ENCODE assay signal across 18 cellular contexts in the genomic region with DNA sequence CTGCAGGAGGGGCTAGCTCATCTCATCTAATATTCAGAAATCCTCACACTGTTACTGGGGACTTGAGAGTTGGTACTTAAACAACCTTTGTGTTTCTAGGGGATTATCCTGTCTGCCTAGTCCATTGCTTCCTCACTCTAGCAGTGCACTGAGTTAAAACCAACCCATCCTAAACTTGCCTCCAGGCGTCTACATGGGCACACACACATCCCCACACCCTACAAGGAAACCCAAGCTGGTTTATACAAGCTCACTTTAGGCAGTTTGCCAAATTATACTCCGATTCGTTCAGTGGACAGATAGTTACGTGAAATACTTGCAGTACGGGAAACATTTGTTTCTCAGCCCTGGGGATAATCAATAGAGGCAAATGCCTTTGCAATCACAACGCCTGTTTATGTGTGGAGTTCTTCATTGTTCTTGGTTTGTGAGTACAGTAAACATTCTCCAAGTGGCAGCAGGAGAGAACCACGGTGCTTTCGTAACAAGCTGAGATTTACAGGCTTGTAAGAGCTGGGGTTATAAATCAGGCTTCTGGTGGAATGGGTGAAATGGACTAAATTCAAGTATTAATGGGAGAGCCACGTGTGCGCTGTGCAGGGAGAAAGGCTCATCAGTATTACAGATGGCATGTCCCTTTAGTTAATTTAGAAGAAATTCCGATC.
A peak's percentile ranks its signal among the peaks of the same experiment; 100 is the strongest.
DNase-seq lines count a peak whose midpoint lies in the region; TF ChIP-seq lines count a peak whose summit lies in the region.
"Had no signal": no experiment of that assay in that cellular context is flagged by ENCODE, and none has a peak within 500 bp of the region (broad histone marks: within the 10 kb centered on the region; RNA-seq: fewer than 3 reads in every experiment).

No MANE protein-coding gene starts in this region.

- H3K4me3 ChIP-seq in LNCaP clone FGC (ENCODE audit: low read depth, low read length) (no peak overlapping the region), foreskin fibroblast (ENCODE audit: low read depth in 1 of 2, low read length in 2 of 2) (no peak overlapping the region)
- H3K4me3 ChIP-seq in effector memory CD4-positive, alpha-beta T cell (ENCODE audit: insufficient read depth, low read depth, low read length, poor library complexity, severe bottlenecking), result no peak overlapping the region
- H3K4me3 ChIP-seq: gastrocnemius medialis, GM12878, GM23248, MG63 had no signal

- no peaks in the 10 kb centered on the region for H3K36me3 ChIP-seq in effector memory CD4-positive, alpha-beta T cell (ENCODE audit: control insufficient read depth, insufficient read depth, low read length)
- H3K36me3 ChIP-seq: gastrocnemius medialis, MG63 had no signal

- no peak overlapping the region for H3K27ac ChIP-seq in effector memory CD4-positive, alpha-beta T cell (ENCODE audit: insufficient read depth, low read length, poor library complexity, severe bottlenecking)
- H3K27ac ChIP-seq: gastrocnemius medialis, GM23248 had no signal

- H3K9me3 ChIP-seq in effector memory CD4-positive, alpha-beta T cell (ENCODE audit: control insufficient read depth, low read length), result no peaks in the 10 kb centered on the region
- H3K9me3 ChIP-seq: gastrocnemius medialis, MG63 had no signal

- peak; percentile 34 for DNase-seq in D341Med (ENCODE audit: low spot score)
- DNase-seq in LNCaP clone FGC (ENCODE audit: low read depth), result peak; percentile 3
- DNase-seq in cerebellar cortex (ENCODE audit: low spot score), result peak; percentile 39
- DNase-seq in mucosa of gallbladder (ENCODE audit: low spot score), result peak; percentile 10
- no peak for DNase-seq in foreskin fibroblast
- no peak for DNase-seq in chondrocyte (ENCODE audit: low spot score)
- no peak for DNase-seq in immature natural killer cell
- no peak for DNase-seq in effector memory CD4-positive, alpha-beta T cell
- DNase-seq: activated CD4-positive, alpha-beta memory T cell treated with anti-CD3 and anti-CD28 coated beads, Interleukin-2, amount 10 ng/mL, durations not matched to agents 7 days and 5 days; CD4-positive, alpha-beta T cell; cerebellar nuclear complex; gastrocnemius medialis; GM23248; mammary epithelial cell; MG63; NCI-H2029 treated with DMSO at 0.1 percent for 48 hours; stimulated activated CD4-positive, alpha-beta T cell treated with anti-CD3 and anti-CD28 coated beads, Interleukin-2, amount 100 ng/mL, for 24 hours had no signal

- no peaks in the 10 kb centered on the region for H3K4me1 ChIP-seq in effector memory CD4-positive, alpha-beta T cell (ENCODE audit: control insufficient read depth, insufficient read depth, low read length, poor library complexity, severe bottlenecking)

- H3K36me3 Mint-ChIP-seq in chondrocyte (ENCODE audit: low read depth) (peaks cover 5% of the 10 kb centered on the region), immature natural killer cell (no peaks in the 10 kb centered on the region)

- no peaks in the 10 kb centered on the region for H3K27me3 ChIP-seq in effector memory CD4-positive, alpha-beta T cell (replicated peaks; ENCODE audit: control insufficient read depth, insufficient read depth, low read length, poor library complexity, severe bottlenecking)
- H3K27me3 ChIP-seq: gastrocnemius medialis, MG63 had no signal

- H3K9me3 Mint-ChIP-seq in chondrocyte (ENCODE audit: low read depth), result peaks cover 26% of the 10 kb centered on the region
- peaks cover 3 to 45% (median 11%) of the 10 kb centered on the region in 6 donors for H3K9me3 Mint-ChIP-seq in immature natural killer cell

- no peaks in the 10 kb centered on the region for H3K27me3 Mint-ChIP-seq in chondrocyte (ENCODE audit: low read depth)
- H3K27me3 Mint-ChIP-seq in immature natural killer cell (ENCODE audit: low read depth in 3 of 3), result peaks cover 0 to 2% (median 2%) of the 10 kb centered on the region in 3 donors
- H3K27me3 Mint-ChIP-seq: activated CD4-positive, alpha-beta memory T cell treated with anti-CD3 and anti-CD28 coated beads, Interleukin-2, amount 10 ng/mL, durations not matched to agents 7 days and 5 days; CD4-positive, alpha-beta T cell had no signal

- TF ChIP-seq CTCF in LNCaP clone FGC (IDR thresholded peaks at IDR 0.05; ENCODE audit: control insufficient read depth, extremely low read depth, insufficient read depth), result no peak
- no peak for TF ChIP-seq CTCF in foreskin fibroblast (IDR thresholded peaks at IDR 0.05; ENCODE audit: low read depth, low read length)
- no peak for TF ChIP-seq CTCF in chondrocyte (IDR thresholded peaks at IDR 0.05)

- H3K4me1 Mint-ChIP-seq in chondrocyte (ENCODE audit: low read depth) (peaks cover 13% of the 10 kb centered on the region), immature natural killer cell (no peaks in the 10 kb centered on the region)
- H3K4me1 Mint-ChIP-seq: activated CD4-positive, alpha-beta memory T cell treated with anti-CD3 and anti-CD28 coated beads, Interleukin-2, amount 10 ng/mL, durations not matched to agents 7 days and 5 days had no signal

- H3K4me3 Mint-ChIP-seq in chondrocyte (ENCODE audit: unreplicated experiment), result no peak overlapping the region
- no peak overlapping the region for H3K4me3 Mint-ChIP-seq in immature natural killer cell
- H3K4me3 Mint-ChIP-seq: activated CD4-positive, alpha-beta memory T cell treated with anti-CD3 and anti-CD28 coated beads, Interleukin-2, amount 10 ng/mL, durations not matched to agents 7 days and 5 days; CD4-positive, alpha-beta T cell had no signal

- H3K27ac Mint-ChIP-seq in chondrocyte (ENCODE audit: unreplicated experiment) (no peak overlapping the region), immature natural killer cell (no peak overlapping the region)
- H3K27ac Mint-ChIP-seq: activated CD4-positive, alpha-beta memory T cell treated with anti-CD3 and anti-CD28 coated beads, Interleukin-2, amount 10 ng/mL, durations not matched to agents 7 days and 5 days; CD4-positive, alpha-beta T cell had no signal

Comparison
In these comparisons a context has a peak if more than half of its experiments do, and no peak if none do; other contexts are left out.
1. DNase-seq: peak in D341Med (single experiment), LNCaP clone FGC (single experiment), cerebellar cortex (single experiment) and mucosa of gallbladder (single experiment); none in foreskin fibroblast (0 of 2), chondrocyte (single experiment), immature natural killer cell (0 of 3) and effector memory CD4-positive, alpha-beta T cell (0 of 3).